ENCODE assay signal across 1 cellular context in genomic region chr18:8776544-8776943, GRCh38.
TF ChIP-seq lines count a peak whose summit lies in the region.

No MANE protein-coding gene starts in this region.

TF ChIP-seq in K562, 482 proteins besides CTCF, POLR2A, EP300 and RAD21:
- peak; percentile 62; the same call in 1 of the 2 replicates for TF ChIP-seq ZC3H11A (IDR thresholded peaks at IDR 0.05; ENCODE audit: low read depth, low read length)
- TF ChIP-seq, protein P1, sequence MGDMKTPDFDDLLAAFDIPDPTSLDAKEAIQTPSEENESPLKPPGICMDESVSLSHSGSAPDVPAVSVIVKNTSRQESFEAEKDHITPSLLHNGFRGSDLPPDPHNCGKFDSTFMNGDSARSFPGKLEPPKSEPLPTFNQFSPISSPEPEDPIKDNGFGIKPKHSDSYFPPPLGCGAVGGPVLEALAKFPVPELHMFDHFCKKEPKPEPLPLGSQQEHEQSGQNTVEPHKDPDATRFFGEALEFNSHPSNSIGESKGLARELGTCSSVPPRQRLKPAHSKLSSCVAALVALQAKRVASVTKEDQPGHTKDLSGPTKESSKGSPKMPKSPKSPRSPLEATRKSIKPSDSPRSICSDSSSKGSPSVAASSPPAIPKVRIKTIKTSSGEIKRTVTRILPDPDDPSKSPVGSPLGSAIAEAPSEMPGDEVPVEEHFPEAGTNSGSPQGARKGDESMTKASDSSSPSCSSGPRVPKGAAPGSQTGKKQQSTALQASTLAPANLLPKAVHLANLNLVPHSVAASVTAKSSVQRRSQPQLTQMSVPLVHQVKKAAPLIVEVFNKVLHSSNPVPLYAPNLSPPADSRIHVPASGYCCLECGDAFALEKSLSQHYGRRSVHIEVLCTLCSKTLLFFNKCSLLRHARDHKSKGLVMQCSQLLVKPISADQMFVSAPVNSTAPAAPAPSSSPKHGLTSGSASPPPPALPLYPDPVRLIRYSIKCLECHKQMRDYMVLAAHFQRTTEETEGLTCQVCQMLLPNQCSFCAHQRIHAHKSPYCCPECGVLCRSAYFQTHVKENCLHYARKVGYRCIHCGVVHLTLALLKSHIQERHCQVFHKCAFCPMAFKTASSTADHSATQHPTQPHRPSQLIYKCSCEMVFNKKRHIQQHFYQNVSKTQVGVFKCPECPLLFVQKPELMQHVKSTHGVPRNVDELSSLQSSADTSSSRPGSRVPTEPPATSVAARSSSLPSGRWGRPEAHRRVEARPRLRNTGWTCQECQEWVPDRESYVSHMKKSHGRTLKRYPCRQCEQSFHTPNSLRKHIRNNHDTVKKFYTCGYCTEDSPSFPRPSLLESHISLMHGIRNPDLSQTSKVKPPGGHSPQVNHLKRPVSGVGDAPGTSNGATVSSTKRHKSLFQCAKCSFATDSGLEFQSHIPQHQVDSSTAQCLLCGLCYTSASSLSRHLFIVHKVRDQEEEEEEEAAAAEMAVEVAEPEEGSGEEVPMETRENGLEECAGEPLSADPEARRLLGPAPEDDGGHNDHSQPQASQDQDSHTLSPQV (IDR thresholded peaks at IDR 0.05) = no peak
